Comparison of ENCODE assay signal across 1 cellular context in genomic region chr1:203754455-203754864, GRCh38.
TF ChIP-seq lines count a peak whose summit lies in the region.

No MANE protein-coding gene starts in this region.

TF ChIP-seq in HepG2, 621 proteins besides CTCF, POLR2A, EP300 and RAD21:
- no peak for TF ChIP-seq FUBP1 (CRISPR knock-in tag; IDR thresholded peaks at IDR 0.05; ENCODE audit: borderline replicate concordance)
- no peak for TF ChIP-seq BRF2 (CRISPR knock-in tag; IDR thresholded peaks at IDR 0.05)
- TF ChIP-seq SNRNP70 (IDR thresholded peaks at IDR 0.05; ENCODE audit: low read depth, low read length): no peak
- TF ChIP-seq ZMAT5 (CRISPR knock-in tag; IDR thresholded peaks at IDR 0.05; ENCODE audit: borderline replicate concordance, low read depth): no peak
- no peak for TF ChIP-seq CREB1 (IDR thresholded peaks at IDR 0.05)
- TF ChIP-seq CREB1 (CRISPR knock-in tag; IDR thresholded peaks at IDR 0.05): no peak
- no peak for TF ChIP-seq ZFP36L1 (CRISPR knock-in tag; IDR thresholded peaks at IDR 0.05)
- TF ChIP-seq ZNF180 (CRISPR knock-in tag; IDR thresholded peaks at IDR 0.05; ENCODE audit: borderline replicate concordance, low read depth): no peak
- no peak for TF ChIP-seq HOXD1 (CRISPR knock-in tag; IDR thresholded peaks at IDR 0.05)
- no peak for TF ChIP-seq CREB3 (CRISPR knock-in tag; IDR thresholded peaks at IDR 0.05)
- TF ChIP-seq FOXJ3 (CRISPR knock-in tag; IDR thresholded peaks at IDR 0.05; ENCODE audit: borderline replicate concordance): no peak
- no peak for TF ChIP-seq ZC3H4 (CRISPR knock-in tag; IDR thresholded peaks at IDR 0.05; ENCODE audit: borderline replicate concordance)
- TF ChIP-seq ZFP90 (CRISPR knock-in tag; IDR thresholded peaks at IDR 0.05; ENCODE audit: borderline replicate concordance): no peak
- TF ChIP-seq IRF2 (CRISPR knock-in tag; IDR thresholded peaks at IDR 0.05): no peak
- no peak for TF ChIP-seq FOXA3 (CRISPR knock-in tag; IDR thresholded peaks at IDR 0.05)
TF ChIP-seq in HepG2: peak in this region for 0.
